11 cellular contexts compared by ENCODE assay signal in the genomic region with DNA sequence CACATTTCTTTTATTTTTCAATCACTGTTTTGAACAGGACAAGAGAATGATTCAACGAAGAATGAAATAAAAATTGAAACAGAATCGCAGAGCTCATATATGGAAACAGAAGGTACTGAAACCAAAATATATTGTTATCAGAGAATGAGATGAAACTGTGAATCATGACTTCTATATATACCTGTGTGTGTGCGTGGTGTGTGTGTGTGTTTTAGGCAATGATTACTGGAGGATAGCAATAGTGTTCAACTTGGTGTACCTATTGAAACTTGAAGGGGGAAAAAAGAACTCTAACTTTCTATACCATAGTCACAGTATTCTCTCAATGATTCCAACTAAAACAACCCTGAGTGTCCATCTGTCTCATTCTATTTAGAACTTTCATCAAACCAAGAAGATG.
DNase-seq lines count a peak whose midpoint lies in the region; ATAC-seq and TF ChIP-seq lines count a peak whose summit lies in the region.
"Had no signal": no experiment of that assay in that cellular context is flagged by ENCODE, and none has a peak within 500 bp of the region (broad histone marks: within the 10 kb centered on the region; RNA-seq: fewer than 3 reads in every experiment).

No MANE protein-coding gene starts in this region.

- 61 to 95% methylated on average over 3 of the region's 3 CpGs for WGBS in thyroid gland, 2 donors

- no peaks in the 10 kb centered on the region for H3K9me3 ChIP-seq in thyroid gland
- H3K9me3 ChIP-seq: ascending aorta had no signal

- ATAC-seq in GM18858 (IDR thresholded peaks at IDR 0.05; ENCODE audit: unreplicated experiment), result peak; percentile 98
- peak; percentile 93 for ATAC-seq in GM21528 (IDR thresholded peaks at IDR 0.05; ENCODE audit: low FRiP score, unreplicated experiment)
- peak; percentile 95 for ATAC-seq in HG03066 (IDR thresholded peaks at IDR 0.05; ENCODE audit: low read depth, unreplicated experiment)
- no peak for ATAC-seq in WTC11
- ATAC-seq: stimulated activated naive CD8-positive, alpha-beta T cell treated with anti-CD3 and anti-CD28 coated beads, Interleukin-15, Interleukin-2, amounts not matched to agents 100 U/mL and 50 U/mL, for 24 hours had no signal

- H3K27me3 ChIP-seq in thyroid gland, result no peaks in the 10 kb centered on the region
- H3K27me3 ChIP-seq: ascending aorta had no signal

- H3K9me3 Mint-ChIP-seq in WTC11, result peaks cover 7% of the 10 kb centered on the region

- H3K27ac ChIP-seq in thyroid gland, result no peak overlapping the region
- H3K27ac ChIP-seq: ascending aorta had no signal

- peak overlapping the region; percentile 36 for H3K27ac Mint-ChIP-seq in WTC11

- intact Hi-C loops in thyroid gland (cut with DNase I), result no loop called here

- no peak overlapping the region for H3K4me3 Mint-ChIP-seq in WTC11

- no peaks in the 10 kb centered on the region for H3K36me3 ChIP-seq in thyroid gland
- H3K36me3 ChIP-seq: ascending aorta had no signal

- peaks cover 10% of the 10 kb centered on the region for H3K36me3 Mint-ChIP-seq in WTC11

- CTCF ChIA-PET in WTC11 (lab: Charles Lee), result interaction anchor here (0.6 kb wide), 1 partner anchor 246 kb away, joined by 3 read pairs; no protein-coding TSS in a partner anchor

- no peaks in the 10 kb centered on the region for H3K27me3 Mint-ChIP-seq in WTC11 (ENCODE audit: low read depth)

- H3K4me1 Mint-ChIP-seq in WTC11, result peaks cover 38% of the 10 kb centered on the region

- H3K4me3 ChIP-seq in thyroid gland (replicated peaks in 1 of 3), result no peak overlapping the region
- H3K4me3 ChIP-seq: ascending aorta had no signal

- POLR2A ChIA-PET in WTC11 (lab: Charles Lee), result no interaction called here

- TF ChIP-seq CTCF in WTC11 (IDR thresholded peaks at IDR 0.05) (no peak), thyroid gland (IDR thresholded peaks at IDR 0.05) (no peak)

- H3K4me1 ChIP-seq in thyroid gland, result no peaks in the 10 kb centered on the region
- H3K4me1 ChIP-seq: ascending aorta had no signal

- DNase-seq in WTC11 (ENCODE audit: low spot score) (no peak), medulla oblongata (ENCODE audit: extremely low spot score) (no peak), thyroid gland (no peak), T-helper 2 cell (no peak)
- no peak for DNase-seq in stimulated activated CD4-positive, alpha-beta T cell treated with anti-CD3 and anti-CD28 coated beads, Interleukin-4, amount 100 ng/mL, for 24 hours
- DNase-seq: NCI-H524; stimulated activated naive CD8-positive, alpha-beta T cell treated with anti-CD3 and anti-CD28 coated beads, Interleukin-15, Interleukin-2, amounts not matched to agents 100 U/mL and 50 U/mL, for 24 hours had no signal

- TF ChIP-seq POLR2A in thyroid gland (IDR thresholded peaks at IDR 0.05), result no peak

TF ChIP-seq in WTC11, 78 proteins besides CTCF, POLR2A, EP300 and RAD21:
- TF ChIP-seq HMGA2 (CRISPR knock-in tag; IDR thresholded peaks at IDR 0.05), result no peak
- TF ChIP-seq ATF1 (CRISPR knock-in tag; IDR thresholded peaks at IDR 0.05), result no peak
- no peak for TF ChIP-seq TP53 (CRISPR knock-in tag; IDR thresholded peaks at IDR 0.05)
- no peak for TF ChIP-seq ZNF219 (CRISPR knock-in tag; IDR thresholded peaks at IDR 0.05; ENCODE audit: borderline replicate concordance)
